In the genomic region with DNA sequence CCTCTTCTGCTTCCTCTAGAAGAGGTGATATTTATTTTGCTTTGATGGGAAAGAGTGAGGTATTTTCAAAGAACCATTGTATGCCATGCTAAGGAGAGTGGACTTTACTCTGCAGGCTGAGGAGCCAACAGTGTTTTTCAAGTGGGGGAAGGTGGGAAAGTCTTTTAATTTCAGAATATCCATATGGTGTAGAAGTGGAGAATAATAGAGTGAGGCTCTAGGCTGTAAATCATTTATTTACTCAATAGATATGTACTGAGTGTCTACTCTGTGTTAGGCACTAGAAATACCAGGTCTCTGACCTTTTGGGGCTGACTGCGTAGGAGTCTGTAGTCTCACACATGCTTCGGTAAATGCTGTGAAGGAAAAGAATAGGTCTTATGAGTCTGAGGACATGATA, we compare ENCODE assay signal across 1 cellular context.
TF ChIP-seq lines count a peak whose summit lies in the region.

No MANE protein-coding gene starts in this region.

TF ChIP-seq in HepG2, 621 proteins besides CTCF, POLR2A, EP300 and RAD21 (continued from another document and continues in another):
- TF ChIP-seq ZNF264 (CRISPR knock-in tag; IDR thresholded peaks at IDR 0.05): 0 out of 2 replicates have a peak, but pooled peaks have one; percentile 40
- peak; percentile 71 for TF ChIP-seq GATAD2A (CRISPR knock-in tag; IDR thresholded peaks at IDR 0.05)
- TF ChIP-seq HNRNPK (IDR thresholded peaks at IDR 0.05; ENCODE audit: low read depth, low read length, poor library complexity, severe bottlenecking): no peak
- TF ChIP-seq KLF15 (CRISPR knock-in tag; IDR thresholded peaks at IDR 0.05; ENCODE audit: borderline replicate concordance): no peak
- no peak for TF ChIP-seq ZNF496 (CRISPR knock-in tag; IDR thresholded peaks at IDR 0.05; ENCODE audit: insufficient replicate concordance)
- no peak for TF ChIP-seq NPAS2 (CRISPR knock-in tag; IDR thresholded peaks at IDR 0.05; ENCODE audit: borderline replicate concordance)
- peak; percentile 92 for TF ChIP-seq TBX2 (CRISPR knock-in tag; IDR thresholded peaks at IDR 0.05; ENCODE audit: borderline replicate concordance)
- TF ChIP-seq, protein P1, sequence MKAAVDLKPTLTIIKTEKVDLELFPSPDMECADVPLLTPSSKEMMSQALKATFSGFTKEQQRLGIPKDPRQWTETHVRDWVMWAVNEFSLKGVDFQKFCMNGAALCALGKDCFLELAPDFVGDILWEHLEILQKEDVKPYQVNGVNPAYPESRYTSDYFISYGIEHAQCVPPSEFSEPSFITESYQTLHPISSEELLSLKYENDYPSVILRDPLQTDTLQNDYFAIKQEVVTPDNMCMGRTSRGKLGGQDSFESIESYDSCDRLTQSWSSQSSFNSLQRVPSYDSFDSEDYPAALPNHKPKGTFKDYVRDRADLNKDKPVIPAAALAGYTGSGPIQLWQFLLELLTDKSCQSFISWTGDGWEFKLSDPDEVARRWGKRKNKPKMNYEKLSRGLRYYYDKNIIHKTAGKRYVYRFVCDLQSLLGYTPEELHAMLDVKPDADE (CRISPR knock-in tag; IDR thresholded peaks at IDR 0.05): no peak
- TF ChIP-seq DR1 (CRISPR knock-in tag; IDR thresholded peaks at IDR 0.05): no peak
- 0 out of 2 replicates have a peak, but pooled peaks have one; percentile 8 for TF ChIP-seq SRF (IDR thresholded peaks at IDR 0.05; ENCODE audit: low read depth, low read length)
- peak; percentile 73; the same call in 1 of the 2 replicates for TF ChIP-seq ZNF644 (CRISPR knock-in tag; IDR thresholded peaks at IDR 0.05; ENCODE audit: low read depth)
- TF ChIP-seq SAP130 (CRISPR knock-in tag; IDR thresholded peaks at IDR 0.05; ENCODE audit: low read depth): peak; percentile 55
- TF ChIP-seq, protein P2, sequence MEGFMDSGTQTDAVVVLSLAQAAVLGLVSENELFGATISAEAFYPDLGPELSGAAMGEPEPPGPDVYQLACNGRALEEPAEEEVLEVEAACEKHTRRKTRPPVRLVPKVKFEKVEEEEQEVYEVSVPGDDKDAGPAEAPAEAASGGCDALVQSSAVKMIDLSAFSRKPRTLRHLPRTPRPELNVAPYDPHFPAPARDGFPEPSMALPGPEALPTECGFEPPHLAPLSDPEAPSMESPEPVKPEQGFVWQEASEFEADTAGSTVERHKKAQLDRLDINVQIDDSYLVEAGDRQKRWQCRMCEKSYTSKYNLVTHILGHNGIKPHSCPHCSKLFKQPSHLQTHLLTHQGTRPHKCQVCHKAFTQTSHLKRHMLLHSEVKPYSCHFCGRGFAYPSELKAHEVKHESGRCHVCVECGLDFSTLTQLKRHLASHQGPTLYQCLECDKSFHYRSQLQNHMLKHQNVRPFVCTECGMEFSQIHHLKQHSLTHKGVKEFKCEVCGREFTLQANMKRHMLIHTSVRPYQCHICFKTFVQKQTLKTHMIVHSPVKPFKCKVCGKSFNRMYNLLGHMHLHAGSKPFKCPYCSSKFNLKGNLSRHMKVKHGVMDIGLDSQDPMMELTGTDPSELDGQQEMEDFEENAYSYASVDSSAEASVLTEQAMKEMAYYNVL (CRISPR knock-in tag; IDR thresholded peaks at IDR 0.05; ENCODE audit: borderline replicate concordance): peak; percentile 77; the same call in 1 of the 2 replicates
- peak; percentile 95 for TF ChIP-seq ZNF205 (CRISPR knock-in tag; IDR thresholded peaks at IDR 0.05)
- no peak for TF ChIP-seq ZNF20 (CRISPR knock-in tag; IDR thresholded peaks at IDR 0.05)
- no peak for TF ChIP-seq GZF1 (CRISPR knock-in tag; IDR thresholded peaks at IDR 0.05)
- TF ChIP-seq, protein P3, sequence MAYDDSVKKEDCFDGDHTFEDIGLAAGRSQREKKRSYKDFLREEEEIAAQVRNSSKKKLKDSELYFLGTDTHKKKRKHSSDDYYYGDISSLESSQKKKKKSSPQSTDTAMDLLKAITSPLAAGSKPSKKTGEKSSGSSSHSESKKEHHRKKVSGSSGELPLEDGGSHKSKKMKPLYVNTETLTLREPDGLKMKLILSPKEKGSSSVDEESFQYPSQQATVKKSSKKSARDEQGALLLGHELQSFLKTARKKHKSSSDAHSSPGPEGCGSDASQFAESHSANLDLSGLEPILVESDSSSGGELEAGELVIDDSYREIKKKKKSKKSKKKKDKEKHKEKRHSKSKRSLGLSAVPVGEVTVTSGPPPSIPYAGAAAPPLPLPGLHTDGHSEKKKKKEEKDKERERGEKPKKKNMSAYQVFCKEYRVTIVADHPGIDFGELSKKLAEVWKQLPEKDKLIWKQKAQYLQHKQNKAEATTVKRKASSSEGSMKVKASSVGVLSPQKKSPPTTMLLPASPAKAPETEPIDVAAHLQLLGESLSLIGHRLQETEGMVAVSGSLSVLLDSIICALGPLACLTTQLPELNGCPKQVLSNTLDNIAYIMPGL (CRISPR knock-in tag; IDR thresholded peaks at IDR 0.05; ENCODE audit: borderline replicate concordance in 1 of 2, low read depth in 1 of 2): peak in 1 of 2 experiments; percentile 24; a peak in 1 of 4 replicates
- TF ChIP-seq ATF1 (CRISPR knock-in tag; IDR thresholded peaks at IDR 0.05): peak; percentile 49; the same call in 1 of the 2 replicates
- no peak for TF ChIP-seq HNRNPUL1 (IDR thresholded peaks at IDR 0.05; ENCODE audit: low read depth, low read length)
- TF ChIP-seq ZNF761 (CRISPR knock-in tag; conservative IDR thresholded peaks at IDR 0.05): no peak
- no peak for TF ChIP-seq ZSCAN30 (CRISPR knock-in tag; IDR thresholded peaks at IDR 0.05)
- TF ChIP-seq, protein P4, sequence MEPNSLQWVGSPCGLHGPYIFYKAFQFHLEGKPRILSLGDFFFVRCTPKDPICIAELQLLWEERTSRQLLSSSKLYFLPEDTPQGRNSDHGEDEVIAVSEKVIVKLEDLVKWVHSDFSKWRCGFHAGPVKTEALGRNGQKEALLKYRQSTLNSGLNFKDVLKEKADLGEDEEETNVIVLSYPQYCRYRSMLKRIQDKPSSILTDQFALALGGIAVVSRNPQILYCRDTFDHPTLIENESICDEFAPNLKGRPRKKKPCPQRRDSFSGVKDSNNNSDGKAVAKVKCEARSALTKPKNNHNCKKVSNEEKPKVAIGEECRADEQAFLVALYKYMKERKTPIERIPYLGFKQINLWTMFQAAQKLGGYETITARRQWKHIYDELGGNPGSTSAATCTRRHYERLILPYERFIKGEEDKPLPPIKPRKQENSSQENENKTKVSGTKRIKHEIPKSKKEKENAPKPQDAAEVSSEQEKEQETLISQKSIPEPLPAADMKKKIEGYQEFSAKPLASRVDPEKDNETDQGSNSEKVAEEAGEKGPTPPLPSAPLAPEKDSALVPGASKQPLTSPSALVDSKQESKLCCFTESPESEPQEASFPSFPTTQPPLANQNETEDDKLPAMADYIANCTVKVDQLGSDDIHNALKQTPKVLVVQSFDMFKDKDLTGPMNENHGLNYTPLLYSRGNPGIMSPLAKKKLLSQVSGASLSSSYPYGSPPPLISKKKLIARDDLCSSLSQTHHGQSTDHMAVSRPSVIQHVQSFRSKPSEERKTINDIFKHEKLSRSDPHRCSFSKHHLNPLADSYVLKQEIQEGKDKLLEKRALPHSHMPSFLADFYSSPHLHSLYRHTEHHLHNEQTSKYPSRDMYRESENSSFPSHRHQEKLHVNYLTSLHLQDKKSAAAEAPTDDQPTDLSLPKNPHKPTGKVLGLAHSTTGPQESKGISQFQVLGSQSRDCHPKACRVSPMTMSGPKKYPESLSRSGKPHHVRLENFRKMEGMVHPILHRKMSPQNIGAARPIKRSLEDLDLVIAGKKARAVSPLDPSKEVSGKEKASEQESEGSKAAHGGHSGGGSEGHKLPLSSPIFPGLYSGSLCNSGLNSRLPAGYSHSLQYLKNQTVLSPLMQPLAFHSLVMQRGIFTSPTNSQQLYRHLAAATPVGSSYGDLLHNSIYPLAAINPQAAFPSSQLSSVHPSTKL (CRISPR knock-in tag; IDR thresholded peaks at IDR 0.05): peak; percentile 88
- TF ChIP-seq FOXK2 (IDR thresholded peaks at IDR 0.05): 0 out of 2 replicates have a peak, but pooled peaks have one; percentile 24
- TF ChIP-seq BHLHE40 (IDR thresholded peaks at IDR 0.05; ENCODE audit: low read length): no peak
- TF ChIP-seq ZFX (CRISPR knock-in tag; IDR thresholded peaks at IDR 0.05; ENCODE audit: low read depth): no peak
- TF ChIP-seq SYNCRIP (IDR thresholded peaks at IDR 0.05; ENCODE audit: insufficient read depth, low read depth, low read length): no peak
- no peak for TF ChIP-seq CHD2 (IDR thresholded peaks at IDR 0.05; ENCODE audit: low read depth, low read length)
- TF ChIP-seq, protein P5, sequence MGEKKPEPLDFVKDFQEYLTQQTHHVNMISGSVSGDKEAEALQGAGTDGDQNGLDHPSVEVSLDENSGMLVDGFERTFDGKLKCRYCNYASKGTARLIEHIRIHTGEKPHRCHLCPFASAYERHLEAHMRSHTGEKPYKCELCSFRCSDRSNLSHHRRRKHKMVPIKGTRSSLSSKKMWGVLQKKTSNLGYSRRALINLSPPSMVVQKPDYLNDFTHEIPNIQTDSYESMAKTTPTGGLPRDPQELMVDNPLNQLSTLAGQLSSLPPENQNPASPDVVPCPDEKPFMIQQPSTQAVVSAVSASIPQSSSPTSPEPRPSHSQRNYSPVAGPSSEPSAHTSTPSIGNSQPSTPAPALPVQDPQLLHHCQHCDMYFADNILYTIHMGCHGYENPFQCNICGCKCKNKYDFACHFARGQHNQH (CRISPR knock-in tag; IDR thresholded peaks at IDR 0.05): peak; percentile 17; the same call in 1 of the 2 replicates
- TF ChIP-seq ELF3 (CRISPR knock-in tag; IDR thresholded peaks at IDR 0.05): peak; percentile 75
- TF ChIP-seq HNF4G (IDR thresholded peaks at IDR 0.05; ENCODE audit: borderline replicate concordance, low read depth, low read length): peak; percentile 86
- TF ChIP-seq HNF4G (CRISPR knock-in tag; IDR thresholded peaks at IDR 0.05; ENCODE audit: borderline replicate concordance, low read depth): no peak
- TF ChIP-seq, protein P6, sequence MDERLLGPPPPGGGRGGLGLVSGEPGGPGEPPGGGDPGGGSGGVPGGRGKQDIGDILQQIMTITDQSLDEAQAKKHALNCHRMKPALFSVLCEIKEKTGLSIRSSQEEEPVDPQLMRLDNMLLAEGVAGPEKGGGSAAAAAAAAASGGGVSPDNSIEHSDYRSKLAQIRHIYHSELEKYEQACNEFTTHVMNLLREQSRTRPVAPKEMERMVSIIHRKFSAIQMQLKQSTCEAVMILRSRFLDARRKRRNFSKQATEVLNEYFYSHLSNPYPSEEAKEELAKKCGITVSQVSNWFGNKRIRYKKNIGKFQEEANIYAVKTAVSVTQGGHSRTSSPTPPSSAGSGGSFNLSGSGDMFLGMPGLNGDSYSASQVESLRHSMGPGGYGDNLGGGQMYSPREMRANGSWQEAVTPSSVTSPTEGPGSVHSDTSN (CRISPR knock-in tag; IDR thresholded peaks at IDR 0.05): no peak
- peak; percentile 66 for TF ChIP-seq ZNF331 (CRISPR knock-in tag; IDR thresholded peaks at IDR 0.05)
- no peak for TF ChIP-seq ZIK1 (CRISPR knock-in tag; IDR thresholded peaks at IDR 0.05; ENCODE audit: borderline replicate concordance, low read depth)
- TF ChIP-seq, protein P7, sequence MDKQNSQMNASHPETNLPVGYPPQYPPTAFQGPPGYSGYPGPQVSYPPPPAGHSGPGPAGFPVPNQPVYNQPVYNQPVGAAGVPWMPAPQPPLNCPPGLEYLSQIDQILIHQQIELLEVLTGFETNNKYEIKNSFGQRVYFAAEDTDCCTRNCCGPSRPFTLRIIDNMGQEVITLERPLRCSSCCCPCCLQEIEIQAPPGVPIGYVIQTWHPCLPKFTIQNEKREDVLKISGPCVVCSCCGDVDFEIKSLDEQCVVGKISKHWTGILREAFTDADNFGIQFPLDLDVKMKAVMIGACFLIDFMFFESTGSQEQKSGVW (CRISPR knock-in tag; IDR thresholded peaks at IDR 0.05; ENCODE audit: borderline replicate concordance): no peak
- no peak for TF ChIP-seq MAF1 (CRISPR knock-in tag; IDR thresholded peaks at IDR 0.05; ENCODE audit: borderline replicate concordance)
- TF ChIP-seq, protein P8, sequence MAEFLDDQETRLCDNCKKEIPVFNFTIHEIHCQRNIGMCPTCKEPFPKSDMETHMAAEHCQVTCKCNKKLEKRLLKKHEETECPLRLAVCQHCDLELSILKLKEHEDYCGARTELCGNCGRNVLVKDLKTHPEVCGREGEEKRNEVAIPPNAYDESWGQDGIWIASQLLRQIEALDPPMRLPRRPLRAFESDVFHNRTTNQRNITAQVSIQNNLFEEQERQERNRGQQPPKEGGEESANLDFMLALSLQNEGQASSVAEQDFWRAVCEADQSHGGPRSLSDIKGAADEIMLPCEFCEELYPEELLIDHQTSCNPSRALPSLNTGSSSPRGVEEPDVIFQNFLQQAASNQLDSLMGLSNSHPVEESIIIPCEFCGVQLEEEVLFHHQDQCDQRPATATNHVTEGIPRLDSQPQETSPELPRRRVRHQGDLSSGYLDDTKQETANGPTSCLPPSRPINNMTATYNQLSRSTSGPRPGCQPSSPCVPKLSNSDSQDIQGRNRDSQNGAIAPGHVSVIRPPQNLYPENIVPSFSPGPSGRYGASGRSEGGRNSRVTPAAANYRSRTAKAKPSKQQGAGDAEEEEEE (CRISPR knock-in tag; IDR thresholded peaks at IDR 0.05; ENCODE audit: borderline replicate concordance): no peak
- TF ChIP-seq, protein P9, sequence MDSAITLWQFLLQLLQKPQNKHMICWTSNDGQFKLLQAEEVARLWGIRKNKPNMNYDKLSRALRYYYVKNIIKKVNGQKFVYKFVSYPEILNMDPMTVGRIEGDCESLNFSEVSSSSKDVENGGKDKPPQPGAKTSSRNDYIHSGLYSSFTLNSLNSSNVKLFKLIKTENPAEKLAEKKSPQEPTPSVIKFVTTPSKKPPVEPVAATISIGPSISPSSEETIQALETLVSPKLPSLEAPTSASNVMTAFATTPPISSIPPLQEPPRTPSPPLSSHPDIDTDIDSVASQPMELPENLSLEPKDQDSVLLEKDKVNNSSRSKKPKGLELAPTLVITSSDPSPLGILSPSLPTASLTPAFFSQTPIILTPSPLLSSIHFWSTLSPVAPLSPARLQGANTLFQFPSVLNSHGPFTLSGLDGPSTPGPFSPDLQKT (CRISPR knock-in tag; IDR thresholded peaks at IDR 0.05; ENCODE audit: borderline replicate concordance): no peak
- TF ChIP-seq NFE2L1 (CRISPR knock-in tag; IDR thresholded peaks at IDR 0.05; ENCODE audit: borderline replicate concordance): no peak
- TF ChIP-seq KDM1A (CRISPR knock-in tag; IDR thresholded peaks at IDR 0.05): no peak
- no peak for TF ChIP-seq PAX8 (CRISPR knock-in tag; IDR thresholded peaks at IDR 0.05; ENCODE audit: borderline replicate concordance)
- TF ChIP-seq, protein P10, sequence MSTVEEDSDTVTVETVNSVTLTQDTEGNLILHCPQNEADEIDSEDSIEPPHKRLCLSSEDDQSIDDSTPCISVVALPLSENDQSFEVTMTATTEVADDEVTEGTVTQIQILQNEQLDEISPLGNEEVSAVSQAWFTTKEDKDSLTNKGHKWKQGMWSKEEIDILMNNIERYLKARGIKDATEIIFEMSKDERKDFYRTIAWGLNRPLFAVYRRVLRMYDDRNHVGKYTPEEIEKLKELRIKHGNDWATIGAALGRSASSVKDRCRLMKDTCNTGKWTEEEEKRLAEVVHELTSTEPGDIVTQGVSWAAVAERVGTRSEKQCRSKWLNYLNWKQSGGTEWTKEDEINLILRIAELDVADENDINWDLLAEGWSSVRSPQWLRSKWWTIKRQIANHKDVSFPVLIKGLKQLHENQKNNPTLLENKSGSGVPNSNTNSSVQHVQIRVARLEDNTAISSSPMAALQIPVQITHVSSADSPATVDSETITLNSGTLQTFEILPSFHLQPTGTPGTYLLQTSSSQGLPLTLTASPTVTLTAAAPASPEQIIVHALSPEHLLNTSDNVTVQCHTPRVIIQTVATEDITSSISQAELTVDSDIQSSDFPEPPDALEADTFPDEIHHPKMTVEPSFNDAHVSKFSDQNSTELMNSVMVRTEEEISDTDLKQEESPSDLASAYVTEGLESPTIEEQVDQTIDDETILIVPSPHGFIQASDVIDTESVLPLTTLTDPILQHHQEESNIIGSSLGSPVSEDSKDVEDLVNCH (CRISPR knock-in tag; IDR thresholded peaks at IDR 0.05): no peak
- TF ChIP-seq SOX13 (IDR thresholded peaks at IDR 0.05): peak; percentile 67; the same call in 1 of the 2 replicates
- peak in 1 of 2 experiments; percentile 94; a peak in 2 of 4 replicates for TF ChIP-seq SOX13 (CRISPR knock-in tag; conservative IDR thresholded peaks at IDR 0.05 in 1 of 2, IDR thresholded peaks at IDR 0.05 in 1 of 2)
- TF ChIP-seq ETV6 (CRISPR knock-in tag; conservative IDR thresholded peaks at IDR 0.05): no peak
- peak; percentile 70 for TF ChIP-seq BCL6 (CRISPR knock-in tag; IDR thresholded peaks at IDR 0.05)
